Comparison of ENCODE assay signal across 8 cellular contexts in genomic region chr6:13355969-13356368, GRCh38. TPM values are rescaled to one million over a fixed set of nuclear protein-coding genes. Genes with fewer than 3 reads are reported as not detected.
DNase-seq lines count a peak whose midpoint lies in the region; ATAC-seq and TF ChIP-seq lines count a peak whose summit lies in the region.

No MANE protein-coding gene starts in this region.

- H3K9me3 ChIP-seq in thymus (ENCODE audit: control insufficient read depth): no peaks in the 10 kb centered on the region
- no peaks in the 10 kb centered on the region for H3K9me3 ChIP-seq in adrenal gland (replicated peaks in 1 of 3)

- H3K27me3 ChIP-seq in thymus (ENCODE audit: control insufficient read depth, insufficient read depth) (no peaks in the 10 kb centered on the region), adrenal gland (no peaks in the 10 kb centered on the region)

- H3K36me3 ChIP-seq in thymus (ENCODE audit: control insufficient read depth, insufficient read depth) (no peaks in the 10 kb centered on the region), adrenal gland (replicated peaks in 1 of 2) (no peaks in the 10 kb centered on the region)

- 3% methylated on average over 3 of the region's 3 CpGs for WGBS in thymus
- 72 to 85% (median 80%) methylated on average over 3 of the region's 3 CpGs for WGBS in adrenal gland, 4 donors

- peaks cover 0 to 7% of the 10 kb centered on the region in 2 donors for H3K36me3 Mint-ChIP-seq in activated naive CD4-positive, alpha-beta T cell treated with anti-CD3 and anti-CD28 coated beads, Interleukin-2, amount 50 U/mL, for 72 hours

- peak overlapping the region; percentile 99 for H3K27ac Mint-ChIP-seq in activated naive CD4-positive, alpha-beta T cell treated with anti-CD3 and anti-CD28 coated beads, Interleukin-2, amount 50 U/mL, for 72 hours

- H3K27ac ChIP-seq in thymus (ENCODE audit: low read depth) (peak overlapping the region; percentile 78), adrenal gland (no peak overlapping the region)

- ATAC-seq in HG03469 (IDR thresholded peaks at IDR 0.05; ENCODE audit: unreplicated experiment): peak; percentile 71
- peak; percentile 86 to 87 for ATAC-seq in activated naive CD4-positive, alpha-beta T cell treated with anti-CD3 and anti-CD28 coated beads, Interleukin-2, amount 50 U/mL, for 72 hours

- no peak for TF ChIP-seq POLR2A in adrenal gland (IDR thresholded peaks at IDR 0.05)

- no peak for TF ChIP-seq CTCF in GM20000 (IDR thresholded peaks at IDR 0.05; ENCODE audit: extremely low read depth, missing control alignments)
- TF ChIP-seq CTCF in adrenal gland (IDR thresholded peaks at IDR 0.05): no peak

- intact Hi-C loops in adrenal gland (cut with DNase I): loop anchor here in 1 of 2 donors (10.0 kb wide), 1 partner anchor 119 kb away; no protein-coding TSS in a partner anchor

- peak; percentile 84 for DNase-seq in GM20000 (ENCODE audit: low spot score)
- peak in 1 of 2 donors; percentile 36 for DNase-seq in activated naive CD4-positive, alpha-beta T cell treated with anti-CD3 and anti-CD28 coated beads, Interleukin-2, amount 50 U/mL, for 72 hours (ENCODE audit: low spot score in 2 of 2)
- DNase-seq in NCI-H2171 (lab: John Stamatoyannopoulos, UW): no peak
- DNase-seq in HuH-7.5 (ENCODE audit: low spot score): no peak
- no peak for DNase-seq in adrenal gland

- H3K4me3 ChIP-seq in GM08714 (ENCODE audit: low read length): peak overlapping the region; percentile 60; the same call in 1 of the 2 replicates
- peak overlapping the region; percentile 20 for H3K4me3 ChIP-seq in thymus (ENCODE audit: low read length)
- H3K4me3 ChIP-seq in adrenal gland: no peak overlapping the region

- H3K4me1 ChIP-seq in thymus (ENCODE audit: control insufficient read depth, insufficient read depth, low read length) (peaks cover 29% of the 10 kb centered on the region), adrenal gland (replicated peaks in 1 of 2) (no peaks in the 10 kb centered on the region)

- H3K9me3 Mint-ChIP-seq in activated naive CD4-positive, alpha-beta T cell treated with anti-CD3 and anti-CD28 coated beads, Interleukin-2, amount 50 U/mL, for 72 hours: no peaks in the 10 kb centered on the region

RNA-seq across cellular contexts. Expression of gene TBC1D7, which starts 27.6 kb away (rescaled TPM):
- total RNA-seq in activated naive CD4-positive, alpha-beta T cell treated with anti-CD3 and anti-CD28 coated beads, Interleukin-2, amount 50 U/mL, for 72 hours: 10 to 100 TPM; 13.2 to 30.9 TPM
- polyA plus RNA-seq in thymus: 20.6 TPM
- 10 to 100 TPM in 6 of 8 donors, 1 to 10 TPM in 2; 8.0 to 19.4 (median 12.4) TPM for total RNA-seq in adrenal gland
- polyA plus RNA-seq in adrenal gland: 10 to 100 TPM in 1 of 3 donors, 1 to 10 TPM in 2; 8.3 to 13.0 (median 8.9) TPM

Comparison
In these comparisons a context has a peak if more than half of its experiments do, and no peak if none do; other contexts are left out.
1. H3K4me3 ChIP-seq: peak in GM08714 (single experiment) and thymus (single experiment); none in adrenal gland (0 of 4).